14 cellular contexts compared by ENCODE assay signal in genomic region chr1:51247022-51247421, GRCh38. TPM values are rescaled to one million over a fixed set of nuclear protein-coding genes. Genes with fewer than 3 reads are reported as not detected.
DNase-seq lines count a peak whose midpoint lies in the region; ATAC-seq, FAIRE-seq and TF ChIP-seq lines count a peak whose summit lies in the region.
"Had no signal": no experiment of that assay in that cellular context is flagged by ENCODE, and none has a peak within 500 bp of the region (broad histone marks: within the 10 kb centered on the region; RNA-seq: fewer than 3 reads in every experiment).

No MANE protein-coding gene starts in this region.

- H3K9me3 ChIP-seq in T-helper 17 cell (ENCODE audit: control insufficient read depth, low read length, poor library complexity, severe bottlenecking) = no peaks in the 10 kb centered on the region
- H3K9me3 ChIP-seq: body of pancreas, thoracic aorta had no signal

- no peak for TF ChIP-seq CTCF in foreskin fibroblast (IDR thresholded peaks at IDR 0.05; ENCODE audit: low read depth, low read length)

- no peaks in the 10 kb centered on the region for H3K27me3 Mint-ChIP-seq in T-helper 17 cell

- no peak overlapping the region for H3K4me3 Mint-ChIP-seq in T-helper 17 cell

- H3K4me3 ChIP-seq in foreskin fibroblast (ENCODE audit: low read depth in 1 of 2, low read length in 2 of 2) = no peak overlapping the region
- H3K4me3 ChIP-seq: body of pancreas, thoracic aorta had no signal

- H3K27ac Mint-ChIP-seq in T-helper 17 cell = no peak overlapping the region

- DNase-seq in GM12892 (ENCODE audit: insufficient read length) = no peak
- DNase-seq in MV-4-11 (lab: John Stamatoyannopoulos, UW) = peak; percentile 14
- DNase-seq in GDM1 (lab: John Stamatoyannopoulos, UW) = no peak
- DNase-seq in foreskin fibroblast = no peak
- no peak for DNase-seq in NK-92 treated with Interleukin-12 subunit alpha and Interleukin-12 subunit beta, amount 100 ng/mL, for 24 hours (lab: John Stamatoyannopoulos, UW)
- DNase-seq in T-helper 17 cell = no peak
- DNase-seq: activated CD8-positive, alpha-beta memory T cell treated with anti-CD3 and anti-CD28 coated beads, Interleukin-2, amount 50 U/mL, for 48 hours; body of pancreas; NCI-H1694 treated with DMSO at 0.1 percent for 48 hours; stimulated activated CD4-positive, alpha-beta T cell treated with anti-CD3 and anti-CD28 coated beads, Interleukin-4, amount 100 ng/mL, for 24 hours had no signal

- peak; percentile 63 for FAIRE-seq in GM12892 (lab: Jason Lieb, UNC)
- FAIRE-seq: H1 had no signal

- TF ChIP-seq POLR2A in GM12892 (IDR thresholded peaks at IDR 0.05; ENCODE audit: low read depth, low read length) = no peak

- H3K4me1 Mint-ChIP-seq in T-helper 17 cell = peaks cover 39% of the 10 kb centered on the region

- ATAC-seq in GM19328 (IDR thresholded peaks at IDR 0.05; ENCODE audit: unreplicated experiment) (peak; percentile 77), HG02884 (IDR thresholded peaks at IDR 0.05; ENCODE audit: unreplicated experiment) (peak; percentile 77), T-helper 17 cell (no peak)
- ATAC-seq: body of pancreas had no signal

- peaks cover 2% of the 10 kb centered on the region for H3K36me3 Mint-ChIP-seq in T-helper 17 cell (ENCODE audit: low read depth)

RNA-seq across cellular contexts. Expression of gene RNF11, which starts 10.9 kb away (rescaled TPM):
- 39.2 TPM for polyA plus RNA-seq in GM12892 (2012; ENCODE audit: missing spikeins)
- total RNA-seq in T-helper 17 cell = 100 to 1,000 TPM in 1 of 2 donors, 10 to 100 TPM in 1; 69.4 to 140 TPM
